Comparison of ENCODE assay signal across 18 cellular contexts in genomic region chr4:152451496-152451895, GRCh38.
"Had no signal": no experiment of that assay in that cellular context is flagged by ENCODE, and none has a peak within 500 bp of the region (broad histone marks: within the 10 kb centered on the region; RNA-seq: fewer than 3 reads in every experiment).

No MANE protein-coding gene starts in this region.

- H3K9me3 ChIP-seq: heart left ventricle, left ventricle myocardium inferior, lower lobe of right lung, right atrium auricular region, sigmoid colon, stomach, thoracic aorta had no signal

- H3K4me3 ChIP-seq: coronary artery, heart left ventricle, left ventricle myocardium inferior, lower lobe of right lung, right atrium auricular region, sigmoid colon, skin epidermis, stomach, thoracic aorta had no signal

- ATAC-seq: esophagus mucosa, heart left ventricle, lower lobe of right lung, natural killer cell had no signal

- H3K36me3 ChIP-seq: heart left ventricle, left ventricle myocardium inferior, right atrium auricular region, sigmoid colon, stomach, thoracic aorta had no signal

- H3K4me1 ChIP-seq: right atrium auricular region had no signal

- DNase-seq: effector CD8-positive, alpha-beta T cell; heart left ventricle; hippocampal formation; kidney glomerular epithelial cell; left ventricle myocardium inferior; lower lobe of right lung; natural killer cell; sigmoid colon; stimulated activated CD4-positive, alpha-beta T cell treated with anti-CD3 and anti-CD28 coated beads, Interleukin-2, amount 100 ng/mL, for 24 hours; stimulated activated naive CD4-positive, alpha-beta T cell; stomach; substantia nigra; trophoblast cell had no signal

- H3K27me3 ChIP-seq: heart left ventricle, right atrium auricular region, sigmoid colon, stomach had no signal

- H3K27ac ChIP-seq: coronary artery, heart left ventricle, left ventricle myocardium inferior, lower lobe of right lung, right atrium auricular region, sigmoid colon, skin epidermis, stomach, thoracic aorta had no signal
